Comparison of ENCODE assay signal across 27 cellular contexts in genomic region chr1:7551442-7551841, GRCh38.
DNase-seq lines count a peak whose midpoint lies in the region; ATAC-seq and TF ChIP-seq lines count a peak whose summit lies in the region.
"Had no signal": no experiment of that assay in that cellular context is flagged by ENCODE, and none has a peak within 500 bp of the region (broad histone marks: within the 10 kb centered on the region; RNA-seq: fewer than 3 reads in every experiment).

No MANE protein-coding gene starts in this region.

- H3K4me1 ChIP-seq in left ventricle myocardium inferior (peaks cover 53% of the 10 kb centered on the region), RWPE2 (ENCODE audit: insufficient read depth, poor library complexity, severe bottlenecking) (peaks cover 14% of the 10 kb centered on the region), mesenchymal stem cell (ENCODE audit: control insufficient read depth, insufficient read depth, low read depth, low read length) (peaks cover 40% of the 10 kb centered on the region), upper lobe of right lung (peaks cover 25% of the 10 kb centered on the region), SK-N-SH (ENCODE audit: control insufficient read depth in 1 of 2, insufficient read depth in 2 of 2, low read depth in 1 of 2, low read length in 1 of 2) (peaks cover 11 to 60% of the 10 kb centered on the region in 2 experiments; a peak in 3 of 4 replicates)

- no peak overlapping the region for H2BK120ac ChIP-seq in mesenchymal stem cell (ENCODE audit: low read depth, low read length)

- no peak for TF ChIP-seq CTCF in left ventricle myocardium inferior (IDR thresholded peaks at IDR 0.05; ENCODE audit: borderline replicate concordance)
- no peak for TF ChIP-seq CTCF in RWPE2 (IDR thresholded peaks at IDR 0.05; ENCODE audit: poor library complexity, severe bottlenecking)
- no peak for TF ChIP-seq CTCF in upper lobe of right lung (IDR thresholded peaks at IDR 0.05)
- TF ChIP-seq CTCF in SK-N-SH (IDR thresholded peaks at IDR 0.05), result no peak

- H3K14ac ChIP-seq in mesenchymal stem cell (ENCODE audit: low read length in 2 of 2), result peak overlapping the region in 1 of 2 experiments; percentile 73

- H3K23ac ChIP-seq in mesenchymal stem cell (ENCODE audit: low read length in 2 of 2), result no peak overlapping the region

- CTCF ChIA-PET in SK-N-SH (lab: Yijun Ruan, JAX), result interaction anchor here (0.8 to 4.9 kb wide), 4 partner anchors 9 to 92 kb away, joined by 3 to 19 read pairs (median 3); no protein-coding TSS in a partner anchor

- no peak for TF ChIP-seq EP300 in SK-N-SH (IDR thresholded peaks at IDR 0.05; ENCODE audit: borderline replicate concordance in 1 of 2, low read depth in 1 of 2, low read length in 1 of 2)

- H4K91ac ChIP-seq in mesenchymal stem cell (ENCODE audit: low read length), result no peak overlapping the region

- no peaks in the 10 kb centered on the region for H3K79me2 ChIP-seq in SK-N-SH (ENCODE audit: insufficient read depth)

- peak overlapping the region; percentile 39 for H2BK5ac ChIP-seq in mesenchymal stem cell (ENCODE audit: low read depth, low read length, poor library complexity, severe bottlenecking)

- no peak overlapping the region for H3K4me2 ChIP-seq in mesenchymal stem cell (ENCODE audit: low read length, poor library complexity, severe bottlenecking)
- H3K4me2 ChIP-seq in SK-N-SH, result no peak overlapping the region

- H4K20me1 ChIP-seq in SK-N-SH (ENCODE audit: insufficient read depth), result no peaks in the 10 kb centered on the region

- H3K9me2 ChIP-seq in SK-N-SH, result no peaks in the 10 kb centered on the region

- WGBS in mesenchymal stem cell, result 32% methylated on average over 8 of the region's 8 CpGs
- 73% methylated on average over 7 of the region's 8 CpGs for WGBS in SK-N-SH (ENCODE audit: low lambda C conversion rate)

- H3K27me3 ChIP-seq in left ventricle myocardium inferior (ENCODE audit: low read depth), result no peaks in the 10 kb centered on the region
- H3K27me3 ChIP-seq in RWPE2 (ENCODE audit: insufficient read depth, poor library complexity, severe bottlenecking), result no peaks in the 10 kb centered on the region
- H3K27me3 ChIP-seq in mesenchymal stem cell (ENCODE audit: control insufficient read depth in 1 of 2, insufficient read depth in 1 of 2, low read length in 2 of 2), result peaks cover 0 to 51% of the 10 kb centered on the region in 2 experiments
- H3K27me3 ChIP-seq in upper lobe of right lung, result no peaks in the 10 kb centered on the region
- no peaks in the 10 kb centered on the region for H3K27me3 ChIP-seq in SK-N-SH (ENCODE audit: insufficient read depth)
- H3K27me3 ChIP-seq: left lung, upper lobe of left lung had no signal

- H3K9ac ChIP-seq in mesenchymal stem cell (ENCODE audit: low read length), result no peak overlapping the region
- no peak overlapping the region for H3K9ac ChIP-seq in SK-N-SH

- DNase-seq in left cardiac atrium (peak; percentile 9), left ventricle myocardium inferior (no peak), RWPE2 (ENCODE audit: low spot score) (peak; percentile 28), mesenchymal stem cell (no peak), upper lobe of right lung (peak; percentile 44), HK-2 (ENCODE audit: unreplicated experiment) (no peak), SK-N-SH (no peak), NCI-H1092 (lab: John Stamatoyannopoulos, UW) (no peak)
- DNase-seq: activated CD4-positive, alpha-beta T cell treated with anti-CD3 and anti-CD28 coated beads for 1 hour; activated CD8-positive, alpha-beta T cell treated with anti-CD3 and anti-CD28 coated beads, Interleukin-2, amount 10 ng/mL, durations not matched to agents 7 days and 5 days; caudate nucleus; COR-L47; cortex of kidney; DMS53; effector memory CD4-positive, alpha-beta T cell; HCEC 1CT; naive B cell; NCI-H1694 treated with DMSO at 0.1 percent for 48 hours; NCI-H2171 treated with DMSO at 0.1 percent for 48 hours; NCI-H526; T-helper 2 cell; upper lobe of left lung had no signal

- no peak overlapping the region for H3K4me3 ChIP-seq in left ventricle myocardium inferior
- H3K4me3 ChIP-seq in RWPE2 (ENCODE audit: severe bottlenecking), result no peak overlapping the region
- no peak overlapping the region for H3K4me3 ChIP-seq in mesenchymal stem cell (ENCODE audit: insufficient read depth in 1 of 2, low read depth in 1 of 2, low read length in 2 of 2)
- H3K4me3 ChIP-seq in upper lobe of right lung, result no peak overlapping the region
- H3K4me3 ChIP-seq in SK-N-SH (ENCODE audit: low read depth in 2 of 2, low read length in 1 of 2), result no peak overlapping the region
- H3K4me3 ChIP-seq: left lung, upper lobe of left lung had no signal

- intact Hi-C loops in left cardiac atrium (cut with DNase I), result no loop called here
- intact Hi-C loops in left ventricle myocardium inferior (cut with micrococcal nuclease), result no loop called here
- intact Hi-C loops in upper lobe of right lung (cut with DNase I), result no loop called here

- H2AFZ ChIP-seq in mesenchymal stem cell (ENCODE audit: low read depth, low read length) (no peak overlapping the region), SK-N-SH (ENCODE audit: low read depth) (no peak overlapping the region)

- peak overlapping the region in 1 of 2 experiments; percentile 42 for H2BK12ac ChIP-seq in mesenchymal stem cell (ENCODE audit: low read length in 2 of 2)

- H2AK5ac ChIP-seq in mesenchymal stem cell (ENCODE audit: low read length, severe bottlenecking), result peak overlapping the region; percentile 94

- H3K18ac ChIP-seq in mesenchymal stem cell (ENCODE audit: low read depth in 1 of 2, low read length in 2 of 2), result peak overlapping the region in 1 of 2 experiments; percentile 58

- no peaks in the 10 kb centered on the region for H3K36me3 ChIP-seq in left ventricle myocardium inferior
- no peaks in the 10 kb centered on the region for H3K36me3 ChIP-seq in RWPE2 (ENCODE audit: low read depth)
- peaks cover 0 to 2% of the 10 kb centered on the region in 2 experiments for H3K36me3 ChIP-seq in mesenchymal stem cell (ENCODE audit: control insufficient read depth in 1 of 2, insufficient read depth in 2 of 2, low read depth in 1 of 2, low read length in 2 of 2)
- H3K36me3 ChIP-seq in upper lobe of right lung, result no peaks in the 10 kb centered on the region
- H3K36me3 ChIP-seq in SK-N-SH (replicated peaks in 1 of 2; ENCODE audit: control insufficient read depth in 1 of 2, insufficient read depth in 2 of 2, low read length in 1 of 2), result no peaks in the 10 kb centered on the region
- H3K36me3 ChIP-seq: left lung, upper lobe of left lung had no signal

- H3K9me3 ChIP-seq in left ventricle myocardium inferior (replicated peaks) (peaks cover 7% of the 10 kb centered on the region), RWPE2 (ENCODE audit: severe bottlenecking) (no peaks in the 10 kb centered on the region), mesenchymal stem cell (ENCODE audit: control insufficient read depth, low read length) (peaks cover 5% of the 10 kb centered on the region), upper lobe of right lung (no peaks in the 10 kb centered on the region), SK-N-SH (no peaks in the 10 kb centered on the region)
- H3K9me3 ChIP-seq: left lung, upper lobe of left lung had no signal

- H3K79me1 ChIP-seq in mesenchymal stem cell (replicated peaks; ENCODE audit: low read length, poor library complexity, severe bottlenecking), result no peaks in the 10 kb centered on the region

- peaks cover 5% of the 10 kb centered on the region for H3F3A ChIP-seq in SK-N-SH (replicated peaks; ENCODE audit: insufficient read depth)

- TF ChIP-seq RAD21 in SK-N-SH (IDR thresholded peaks at IDR 0.05; ENCODE audit: low read length), result no peak

- no peak overlapping the region for H4K8ac ChIP-seq in mesenchymal stem cell (ENCODE audit: low read length)

- ATAC-seq in left cardiac atrium, result no peak
- no peak for ATAC-seq in RWPE2 (ENCODE audit: low read depth)
- ATAC-seq in upper lobe of right lung, result no peak
- ATAC-seq: activated CD8-positive, alpha-beta T cell treated with anti-CD3 and anti-CD28 coated beads, Interleukin-2, amount 10 ng/mL, durations not matched to agents 7 days and 5 days; left lung; Right ventricle myocardium inferior; stimulated activated effector memory CD8-positive, alpha-beta T cell treated with anti-CD3 and anti-CD28 coated beads, Interleukin-12 subunit alpha, Interleukin-12 subunit beta, amount 100 ng/mL, for 72 hours had no signal

- POLR2A ChIA-PET in SK-N-SH (lab: Yijun Ruan, JAX), result interaction anchor here (0.9 kb wide), 1 partner anchor 766 kb away, joined by 3 read pairs; the partner anchor contains the start of gene CAMTA1

- H3K27ac ChIP-seq in left ventricle myocardium inferior (replicated peaks), result no peak overlapping the region
- no peak overlapping the region for H3K27ac ChIP-seq in RWPE2 (ENCODE audit: poor library complexity, severe bottlenecking)
- H3K27ac ChIP-seq in mesenchymal stem cell (ENCODE audit: low read length, poor library complexity, severe bottlenecking), result peak overlapping the region; percentile 76
- H3K27ac ChIP-seq in upper lobe of right lung, result no peak overlapping the region
- peak overlapping the region in 1 of 2 experiments; percentile 100; a peak in 1 of 4 replicates for H3K27ac ChIP-seq in SK-N-SH (ENCODE audit: low read depth in 2 of 2, low read length in 1 of 2)
- H3K27ac ChIP-seq: C4-2B, epithelial cell of prostate, left lung had no signal

- H2BK15ac ChIP-seq in mesenchymal stem cell (ENCODE audit: low read depth, poor library complexity, severe bottlenecking), result no peak overlapping the region

- no peak overlapping the region for H3K4ac ChIP-seq in mesenchymal stem cell (ENCODE audit: low read depth in 1 of 2, low read length in 2 of 2)

TF ChIP-seq in SK-N-SH, 30 proteins besides CTCF, POLR2A, EP300 and RAD21 (continues in another document):
- TF ChIP-seq SIN3A (IDR thresholded peaks at IDR 0.05; ENCODE audit: borderline replicate concordance, low read depth, low read length) (no peak), MXI1 (IDR thresholded peaks at IDR 0.05; ENCODE audit: low read depth, low read length) (no peak), CHD2 (IDR thresholded peaks at IDR 0.05; ENCODE audit: low read length, partially characterized antibody) (no peak), MAX (IDR thresholded peaks at IDR 0.05; ENCODE audit: low read depth) (no peak)

Comparison
In these comparisons a context has a peak if more than half of its experiments do, and no peak if none do; other contexts are left out.
1. DNase-seq: peak in left cardiac atrium (single experiment), RWPE2 (single experiment) and upper lobe of right lung (single experiment); none in left ventricle myocardium inferior (single experiment), mesenchymal stem cell (single experiment), HK-2 (single experiment), SK-N-SH (single experiment) and NCI-H1092 (single experiment).